21 cellular contexts compared by ENCODE assay signal in the genomic region with DNA sequence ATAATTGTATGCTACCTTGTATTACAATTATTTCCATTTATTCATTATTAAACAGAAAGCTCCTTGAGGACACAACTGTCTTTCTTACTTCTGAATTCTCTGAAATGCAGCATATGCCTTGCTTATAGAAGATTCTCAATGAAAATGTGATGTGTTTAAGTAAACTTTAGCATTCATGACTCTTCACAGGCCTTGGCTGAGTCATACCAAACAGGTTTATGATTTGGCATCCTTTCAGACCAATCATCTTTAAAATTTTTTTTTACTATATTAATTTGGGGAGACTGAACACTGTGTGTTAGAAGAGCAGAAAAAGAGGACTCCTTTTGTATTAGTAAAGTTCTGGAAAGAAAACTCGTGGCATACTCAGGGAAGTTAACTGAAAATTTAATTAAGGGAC.
"Had no signal": no experiment of that assay in that cellular context is flagged by ENCODE, and none has a peak within 500 bp of the region (broad histone marks: within the 10 kb centered on the region; RNA-seq: fewer than 3 reads in every experiment).

No MANE protein-coding gene starts in this region.

- H3K27me3 Mint-ChIP-seq: naive thymus-derived CD8-positive, alpha-beta T cell had no signal

- H3K36me3 ChIP-seq: right lobe of liver, uterus had no signal

- H3K4me1 Mint-ChIP-seq: stimulated activated effector memory CD8-positive, alpha-beta T cell treated with anti-CD3 and anti-CD28 coated beads, Interleukin-12 subunit alpha, Interleukin-12 subunit beta, amount 100 ng/mL, for 72 hours had no signal

- H3K4me3 Mint-ChIP-seq: naive thymus-derived CD8-positive, alpha-beta T cell; stimulated activated effector memory CD8-positive, alpha-beta T cell treated with anti-CD3 and anti-CD28 coated beads, Interleukin-12 subunit alpha, Interleukin-12 subunit beta, amount 100 ng/mL, for 72 hours had no signal

- H3K27ac Mint-ChIP-seq: stimulated activated effector memory CD8-positive, alpha-beta T cell treated with anti-CD3 and anti-CD28 coated beads, Interleukin-12 subunit alpha, Interleukin-12 subunit beta, amount 100 ng/mL, for 72 hours had no signal

- H3K27ac ChIP-seq: dorsolateral prefrontal cortex, heart right ventricle, neutrophil, psoas muscle, right lobe of liver, tibial artery, upper lobe of left lung, uterus had no signal

- H3K4me3 ChIP-seq: dorsolateral prefrontal cortex, heart right ventricle, mucosa of descending colon, psoas muscle, right lobe of liver, tibial artery, upper lobe of left lung, uterus had no signal

- ATAC-seq: heart right ventricle; left lobe of liver; mucosa of descending colon; naive thymus-derived CD8-positive, alpha-beta T cell; psoas muscle; right lobe of liver; stimulated activated effector memory CD8-positive, alpha-beta T cell treated with anti-CD3 and anti-CD28 coated beads, Interleukin-12 subunit alpha, Interleukin-12 subunit beta, amount 100 ng/mL, for 72 hours; stimulated activated naive CD8-positive, alpha-beta T cell treated with anti-CD3 and anti-CD28 coated beads, Interleukin-15, Interleukin-2, amounts not matched to agents 100 U/mL and 50 U/mL, for 24 hours had no signal

- DNase-seq: cortex of kidney; dorsolateral prefrontal cortex; effector CD8-positive, alpha-beta T cell; heart right ventricle; hypothalamus; islet precursor cell; mucosa of descending colon; naive thymus-derived CD8-positive, alpha-beta T cell; psoas muscle; retina; right lobe of liver; stimulated activated CD4-positive, alpha-beta T cell treated with anti-CD3 and anti-CD28 coated beads, Interleukin-4, amount 100 ng/mL, for 1 hour; stimulated activated CD8-positive, alpha-beta memory T cell treated with anti-CD3 and anti-CD28 coated beads, Interleukin-4, amount 100 ng/mL, for 48 hours; stimulated activated naive CD8-positive, alpha-beta T cell treated with anti-CD3 and anti-CD28 coated beads, Interleukin-15, Interleukin-2, amounts not matched to agents 100 U/mL and 50 U/mL, for 24 hours; tibial artery; upper lobe of left lung; uterus had no signal

- FAIRE-seq: frontal cortex had no signal

- H3K9me3 ChIP-seq: heart right ventricle, mucosa of descending colon, neutrophil, psoas muscle, right lobe of liver, tibial artery, upper lobe of left lung, uterus had no signal

- H3K4me1 ChIP-seq: heart right ventricle, psoas muscle, right lobe of liver, tibial artery, upper lobe of left lung, uterus had no signal

- H3K27me3 ChIP-seq: dorsolateral prefrontal cortex, heart right ventricle, neutrophil, right lobe of liver, tibial artery, upper lobe of left lung, uterus had no signal

- H3K9me3 Mint-ChIP-seq: naive thymus-derived CD8-positive, alpha-beta T cell; stimulated activated effector memory CD8-positive, alpha-beta T cell treated with anti-CD3 and anti-CD28 coated beads, Interleukin-12 subunit alpha, Interleukin-12 subunit beta, amount 100 ng/mL, for 72 hours had no signal
